1 cellular context compared by ENCODE assay signal in the genomic region with DNA sequence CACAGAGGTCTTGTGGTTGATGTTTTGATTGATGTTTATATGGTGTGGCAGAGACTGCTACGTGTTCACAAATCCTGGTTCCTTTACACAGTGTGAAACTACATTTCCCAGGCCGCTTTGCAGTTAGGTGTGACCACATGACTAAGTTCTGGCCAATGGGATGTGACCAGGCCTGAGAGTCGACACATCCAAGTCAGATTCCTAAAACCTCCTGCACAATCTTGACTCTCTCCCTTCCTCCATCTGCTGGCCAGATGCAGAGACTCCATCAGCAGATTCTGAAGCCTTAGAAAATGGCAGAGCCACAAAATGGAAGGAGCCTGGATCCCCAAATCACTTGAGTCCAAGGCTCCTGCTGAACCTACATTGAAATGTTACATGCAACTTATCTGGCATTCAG.
TF ChIP-seq lines count a peak whose summit lies in the region.

No MANE protein-coding gene starts in this region.

TF ChIP-seq in K562, 482 proteins besides CTCF, POLR2A, EP300 and RAD21 (continues in another document):
- TF ChIP-seq, protein P1, sequence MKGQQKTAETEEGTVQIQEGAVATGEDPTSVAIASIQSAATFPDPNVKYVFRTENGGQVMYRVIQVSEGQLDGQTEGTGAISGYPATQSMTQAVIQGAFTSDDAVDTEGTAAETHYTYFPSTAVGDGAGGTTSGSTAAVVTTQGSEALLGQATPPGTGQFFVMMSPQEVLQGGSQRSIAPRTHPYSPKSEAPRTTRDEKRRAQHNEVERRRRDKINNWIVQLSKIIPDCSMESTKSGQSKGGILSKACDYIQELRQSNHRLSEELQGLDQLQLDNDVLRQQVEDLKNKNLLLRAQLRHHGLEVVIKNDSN (CRISPR knock-in tag; IDR thresholded peaks at IDR 0.05) = peak; percentile 93
- TF ChIP-seq LCOR (CRISPR knock-in tag; IDR thresholded peaks at IDR 0.05) (peak; percentile 26; the same call in 1 of the 2 replicates), PURB (CRISPR knock-in tag; IDR thresholded peaks at IDR 0.05; ENCODE audit: low read depth) (no peak), NR4A1 (CRISPR knock-in tag; IDR thresholded peaks at IDR 0.05) (no peak), NR4A1 (tag; IDR thresholded peaks at IDR 0.05) (no peak), POLR2AphosphoS5 (IDR thresholded peaks at IDR 0.05; ENCODE audit: control insufficient read depth, insufficient read depth, low read depth, low read length) (no peak), NEUROD1 (IDR thresholded peaks at IDR 0.05; ENCODE audit: borderline replicate concordance, low read depth, low read length, partially characterized antibody) (no peak), STAT5A (IDR thresholded peaks at IDR 0.05; ENCODE audit: borderline replicate concordance, low read length) (no peak), ADNP (tag; IDR thresholded peaks at IDR 0.05) (no peak), SMC3 (conservative IDR thresholded peaks at IDR 0.05; ENCODE audit: insufficient read depth, low read depth, low read length) (0 out of 2 replicates have a peak, but pooled peaks have one; percentile 8), ZBTB1 (CRISPR knock-in tag; IDR thresholded peaks at IDR 0.05; ENCODE audit: borderline replicate concordance, low read depth) (no peak), MBD2 (IDR thresholded peaks at IDR 0.05; ENCODE audit: borderline replicate concordance, low read depth) (peak; percentile 51; the same call in 1 of the 2 replicates), KAT8 (IDR thresholded peaks at IDR 0.05; ENCODE audit: low read depth) (peak; percentile 91), CBFA2T2 (conservative IDR thresholded peaks at IDR 0.05) (0 out of 2 replicates have a peak, but pooled peaks have one; percentile 7), FOXK1 (CRISPR knock-in tag; IDR thresholded peaks at IDR 0.05; ENCODE audit: borderline replicate concordance) (no peak), MAFF (IDR thresholded peaks at IDR 0.05; ENCODE audit: low read length) (no peak), WHSC1 (IDR thresholded peaks at IDR 0.05; ENCODE audit: low read length) (no peak), FOS (IDR thresholded peaks at IDR 0.05; ENCODE audit: extremely low read depth, insufficient read length) (peak; percentile 63), ZBTB8A (IDR thresholded peaks at IDR 0.05; ENCODE audit: partially characterized antibody) (no peak), ERF (CRISPR knock-in tag; IDR thresholded peaks at IDR 0.05) (no peak), DMBX1 (CRISPR knock-in tag; IDR thresholded peaks at IDR 0.05; ENCODE audit: borderline replicate concordance) (no peak), NFYB (IDR thresholded peaks at IDR 0.05; ENCODE audit: extremely low read depth, insufficient read length) (peak; percentile 76), TBL1XR1 (IDR thresholded peaks at IDR 0.05; ENCODE audit: low read length in 2 of 2) (no peak), CBFA2T3 (IDR thresholded peaks at IDR 0.05) (no peak), FOXK2 (conservative IDR thresholded peaks at IDR 0.05 in 1 of 2, IDR thresholded peaks at IDR 0.05 in 1 of 2; ENCODE audit: low read depth in 2 of 2) (no peak), TEAD4 (IDR thresholded peaks at IDR 0.05; ENCODE audit: low read length) (peak; percentile 72; the same call in 1 of the 2 replicates), TEAD4 (CRISPR knock-in tag; IDR thresholded peaks at IDR 0.05; ENCODE audit: borderline replicate concordance) (no peak), HMG20B (CRISPR knock-in tag; IDR thresholded peaks at IDR 0.05) (no peak), COPS2 (conservative IDR thresholded peaks at IDR 0.05) (no peak), POLR3G (IDR thresholded peaks at IDR 0.05; ENCODE audit: extremely low read depth, insufficient read length, insufficient replicate concordance) (no peak), POLR3A (IDR thresholded peaks at IDR 0.05; ENCODE audit: borderline replicate concordance, extremely low read depth, insufficient read depth, insufficient read length) (no peak), SIX5 (IDR thresholded peaks at IDR 0.05; ENCODE audit: borderline replicate concordance in 1 of 2, insufficient read depth in 1 of 2, low read depth in 1 of 2, low read length in 2 of 2) (peak; percentile 77 to 78; a peak in 3 of 4 replicates), LARP7 (IDR thresholded peaks at IDR 0.05) (no peak), CHD2 (IDR thresholded peaks at IDR 0.05; ENCODE audit: low read depth, low read length) (no peak), ZKSCAN8 (CRISPR knock-in tag; IDR thresholded peaks at IDR 0.05) (no peak), ZNF165 (CRISPR knock-in tag; IDR thresholded peaks at IDR 0.05; ENCODE audit: borderline replicate concordance) (no peak), POLR2AphosphoS2 (IDR thresholded peaks at IDR 0.05; ENCODE audit: low read length) (no peak), HDAC8 (tag; IDR thresholded peaks at IDR 0.05) (no peak), ZNF175 (CRISPR knock-in tag; IDR thresholded peaks at IDR 0.05; ENCODE audit: low read depth) (no peak), ZZZ3 (IDR thresholded peaks at IDR 0.05) (no peak), MECOM (CRISPR knock-in tag; IDR thresholded peaks at IDR 0.05) (no peak), HNRNPK (IDR thresholded peaks at IDR 0.05; ENCODE audit: low read depth, low read length, poor library complexity, severe bottlenecking) (no peak)
- TF ChIP-seq, protein P2, sequence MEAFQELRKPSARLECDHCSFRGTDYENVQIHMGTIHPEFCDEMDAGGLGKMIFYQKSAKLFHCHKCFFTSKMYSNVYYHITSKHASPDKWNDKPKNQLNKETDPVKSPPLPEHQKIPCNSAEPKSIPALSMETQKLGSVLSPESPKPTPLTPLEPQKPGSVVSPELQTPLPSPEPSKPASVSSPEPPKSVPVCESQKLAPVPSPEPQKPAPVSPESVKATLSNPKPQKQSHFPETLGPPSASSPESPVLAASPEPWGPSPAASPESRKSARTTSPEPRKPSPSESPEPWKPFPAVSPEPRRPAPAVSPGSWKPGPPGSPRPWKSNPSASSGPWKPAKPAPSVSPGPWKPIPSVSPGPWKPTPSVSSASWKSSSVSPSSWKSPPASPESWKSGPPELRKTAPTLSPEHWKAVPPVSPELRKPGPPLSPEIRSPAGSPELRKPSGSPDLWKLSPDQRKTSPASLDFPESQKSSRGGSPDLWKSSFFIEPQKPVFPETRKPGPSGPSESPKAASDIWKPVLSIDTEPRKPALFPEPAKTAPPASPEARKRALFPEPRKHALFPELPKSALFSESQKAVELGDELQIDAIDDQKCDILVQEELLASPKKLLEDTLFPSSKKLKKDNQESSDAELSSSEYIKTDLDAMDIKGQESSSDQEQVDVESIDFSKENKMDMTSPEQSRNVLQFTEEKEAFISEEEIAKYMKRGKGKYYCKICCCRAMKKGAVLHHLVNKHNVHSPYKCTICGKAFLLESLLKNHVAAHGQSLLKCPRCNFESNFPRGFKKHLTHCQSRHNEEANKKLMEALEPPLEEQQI (IDR thresholded peaks at IDR 0.05) = no peak
- TF ChIP-seq, protein P3, sequence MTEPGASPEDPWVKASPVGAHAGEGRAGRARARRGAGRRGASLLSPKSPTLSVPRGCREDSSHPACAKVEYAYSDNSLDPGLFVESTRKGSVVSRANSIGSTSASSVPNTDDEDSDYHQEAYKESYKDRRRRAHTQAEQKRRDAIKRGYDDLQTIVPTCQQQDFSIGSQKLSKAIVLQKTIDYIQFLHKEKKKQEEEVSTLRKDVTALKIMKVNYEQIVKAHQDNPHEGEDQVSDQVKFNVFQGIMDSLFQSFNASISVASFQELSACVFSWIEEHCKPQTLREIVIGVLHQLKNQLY (CRISPR knock-in tag; conservative IDR thresholded peaks at IDR 0.05) = no peak
- TF ChIP-seq, protein P4, sequence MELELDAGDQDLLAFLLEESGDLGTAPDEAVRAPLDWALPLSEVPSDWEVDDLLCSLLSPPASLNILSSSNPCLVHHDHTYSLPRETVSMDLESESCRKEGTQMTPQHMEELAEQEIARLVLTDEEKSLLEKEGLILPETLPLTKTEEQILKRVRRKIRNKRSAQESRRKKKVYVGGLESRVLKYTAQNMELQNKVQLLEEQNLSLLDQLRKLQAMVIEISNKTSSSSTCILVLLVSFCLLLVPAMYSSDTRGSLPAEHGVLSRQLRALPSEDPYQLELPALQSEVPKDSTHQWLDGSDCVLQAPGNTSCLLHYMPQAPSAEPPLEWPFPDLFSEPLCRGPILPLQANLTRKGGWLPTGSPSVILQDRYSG (tag; conservative IDR thresholded peaks at IDR 0.05; ENCODE audit: low read depth) = no peak
- TF ChIP-seq, protein P5, sequence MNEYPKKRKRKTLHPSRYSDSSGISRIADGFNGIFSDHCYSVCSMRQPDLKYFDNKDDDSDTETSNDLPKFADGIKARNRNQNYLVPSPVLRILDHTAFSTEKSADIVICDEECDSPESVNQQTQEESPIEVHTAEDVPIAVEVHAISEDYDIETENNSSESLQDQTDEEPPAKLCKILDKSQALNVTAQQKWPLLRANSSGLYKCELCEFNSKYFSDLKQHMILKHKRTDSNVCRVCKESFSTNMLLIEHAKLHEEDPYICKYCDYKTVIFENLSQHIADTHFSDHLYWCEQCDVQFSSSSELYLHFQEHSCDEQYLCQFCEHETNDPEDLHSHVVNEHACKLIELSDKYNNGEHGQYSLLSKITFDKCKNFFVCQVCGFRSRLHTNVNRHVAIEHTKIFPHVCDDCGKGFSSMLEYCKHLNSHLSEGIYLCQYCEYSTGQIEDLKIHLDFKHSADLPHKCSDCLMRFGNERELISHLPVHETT (CRISPR knock-in tag; conservative IDR thresholded peaks at IDR 0.05 in 1 of 2, IDR thresholded peaks at IDR 0.05 in 1 of 2) = no peak
- TF ChIP-seq, protein P6, sequence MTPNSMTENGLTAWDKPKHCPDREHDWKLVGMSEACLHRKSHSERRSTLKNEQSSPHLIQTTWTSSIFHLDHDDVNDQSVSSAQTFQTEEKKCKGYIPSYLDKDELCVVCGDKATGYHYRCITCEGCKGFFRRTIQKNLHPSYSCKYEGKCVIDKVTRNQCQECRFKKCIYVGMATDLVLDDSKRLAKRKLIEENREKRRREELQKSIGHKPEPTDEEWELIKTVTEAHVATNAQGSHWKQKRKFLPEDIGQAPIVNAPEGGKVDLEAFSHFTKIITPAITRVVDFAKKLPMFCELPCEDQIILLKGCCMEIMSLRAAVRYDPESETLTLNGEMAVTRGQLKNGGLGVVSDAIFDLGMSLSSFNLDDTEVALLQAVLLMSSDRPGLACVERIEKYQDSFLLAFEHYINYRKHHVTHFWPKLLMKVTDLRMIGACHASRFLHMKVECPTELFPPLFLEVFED (CRISPR knock-in tag; conservative IDR thresholded peaks at IDR 0.05) = no peak
- TF ChIP-seq, protein P7, sequence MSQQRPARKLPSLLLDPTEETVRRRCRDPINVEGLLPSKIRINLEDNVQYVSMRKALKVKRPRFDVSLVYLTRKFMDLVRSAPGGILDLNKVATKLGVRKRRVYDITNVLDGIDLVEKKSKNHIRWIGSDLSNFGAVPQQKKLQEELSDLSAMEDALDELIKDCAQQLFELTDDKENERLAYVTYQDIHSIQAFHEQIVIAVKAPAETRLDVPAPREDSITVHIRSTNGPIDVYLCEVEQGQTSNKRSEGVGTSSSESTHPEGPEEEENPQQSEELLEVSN (IDR thresholded peaks at IDR 0.05; ENCODE audit: borderline replicate concordance in 1 of 2, extremely low read depth in 1 of 2, insufficient read depth in 1 of 2, insufficient read length in 1 of 2, low read depth in 1 of 2, low read length in 1 of 2, poor library complexity in 1 of 2, severe bottlenecking in 1 of 2) = no peak
- TF ChIP-seq, protein P8, sequence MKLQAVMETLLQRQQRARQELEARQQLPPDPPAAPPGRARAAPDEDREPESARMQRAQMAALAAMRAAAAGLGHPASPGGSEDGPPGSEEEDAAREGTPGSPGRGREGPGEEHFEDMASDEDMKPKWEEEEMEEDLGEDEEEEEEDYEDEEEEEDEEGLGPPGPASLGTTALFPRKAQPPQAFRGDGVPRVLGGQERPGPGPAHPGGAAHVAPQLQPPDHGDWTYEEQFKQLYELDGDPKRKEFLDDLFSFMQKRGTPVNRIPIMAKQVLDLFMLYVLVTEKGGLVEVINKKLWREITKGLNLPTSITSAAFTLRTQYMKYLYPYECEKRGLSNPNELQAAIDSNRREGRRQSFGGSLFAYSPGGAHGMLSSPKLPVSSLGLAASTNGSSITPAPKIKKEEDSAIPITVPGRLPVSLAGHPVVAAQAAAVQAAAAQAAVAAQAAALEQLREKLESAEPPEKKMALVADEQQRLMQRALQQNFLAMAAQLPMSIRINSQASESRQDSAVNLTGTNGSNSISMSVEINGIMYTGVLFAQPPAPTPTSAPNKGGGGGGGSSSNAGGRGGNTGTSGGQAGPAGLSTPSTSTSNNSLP (IDR thresholded peaks at IDR 0.05; ENCODE audit: borderline replicate concordance, low read depth, low read length) = no peak
- TF ChIP-seq, protein P9, sequence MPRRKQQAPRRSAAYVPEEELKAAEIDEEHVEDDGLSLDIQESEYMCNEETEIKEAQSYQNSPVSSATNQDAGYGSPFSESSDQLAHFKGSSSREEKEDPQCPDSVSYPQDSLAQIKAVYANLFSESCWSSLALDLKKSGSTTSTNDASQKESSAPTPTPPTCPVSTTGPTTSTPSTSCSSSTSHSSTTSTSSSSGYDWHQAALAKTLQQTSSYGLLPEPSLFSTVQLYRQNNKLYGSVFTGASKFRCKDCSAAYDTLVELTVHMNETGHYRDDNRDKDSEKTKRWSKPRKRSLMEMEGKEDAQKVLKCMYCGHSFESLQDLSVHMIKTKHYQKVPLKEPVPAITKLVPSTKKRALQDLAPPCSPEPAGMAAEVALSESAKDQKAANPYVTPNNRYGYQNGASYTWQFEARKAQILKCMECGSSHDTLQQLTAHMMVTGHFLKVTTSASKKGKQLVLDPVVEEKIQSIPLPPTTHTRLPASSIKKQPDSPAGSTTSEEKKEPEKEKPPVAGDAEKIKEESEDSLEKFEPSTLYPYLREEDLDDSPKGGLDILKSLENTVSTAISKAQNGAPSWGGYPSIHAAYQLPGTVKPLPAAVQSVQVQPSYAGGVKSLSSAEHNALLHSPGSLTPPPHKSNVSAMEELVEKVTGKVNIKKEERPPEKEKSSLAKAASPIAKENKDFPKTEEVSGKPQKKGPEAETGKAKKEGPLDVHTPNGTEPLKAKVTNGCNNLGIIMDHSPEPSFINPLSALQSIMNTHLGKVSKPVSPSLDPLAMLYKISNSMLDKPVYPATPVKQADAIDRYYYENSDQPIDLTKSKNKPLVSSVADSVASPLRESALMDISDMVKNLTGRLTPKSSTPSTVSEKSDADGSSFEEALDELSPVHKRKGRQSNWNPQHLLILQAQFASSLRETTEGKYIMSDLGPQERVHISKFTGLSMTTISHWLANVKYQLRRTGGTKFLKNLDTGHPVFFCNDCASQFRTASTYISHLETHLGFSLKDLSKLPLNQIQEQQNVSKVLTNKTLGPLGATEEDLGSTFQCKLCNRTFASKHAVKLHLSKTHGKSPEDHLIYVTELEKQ (CRISPR knock-in tag; IDR thresholded peaks at IDR 0.05) = no peak
- TF ChIP-seq, protein P10, sequence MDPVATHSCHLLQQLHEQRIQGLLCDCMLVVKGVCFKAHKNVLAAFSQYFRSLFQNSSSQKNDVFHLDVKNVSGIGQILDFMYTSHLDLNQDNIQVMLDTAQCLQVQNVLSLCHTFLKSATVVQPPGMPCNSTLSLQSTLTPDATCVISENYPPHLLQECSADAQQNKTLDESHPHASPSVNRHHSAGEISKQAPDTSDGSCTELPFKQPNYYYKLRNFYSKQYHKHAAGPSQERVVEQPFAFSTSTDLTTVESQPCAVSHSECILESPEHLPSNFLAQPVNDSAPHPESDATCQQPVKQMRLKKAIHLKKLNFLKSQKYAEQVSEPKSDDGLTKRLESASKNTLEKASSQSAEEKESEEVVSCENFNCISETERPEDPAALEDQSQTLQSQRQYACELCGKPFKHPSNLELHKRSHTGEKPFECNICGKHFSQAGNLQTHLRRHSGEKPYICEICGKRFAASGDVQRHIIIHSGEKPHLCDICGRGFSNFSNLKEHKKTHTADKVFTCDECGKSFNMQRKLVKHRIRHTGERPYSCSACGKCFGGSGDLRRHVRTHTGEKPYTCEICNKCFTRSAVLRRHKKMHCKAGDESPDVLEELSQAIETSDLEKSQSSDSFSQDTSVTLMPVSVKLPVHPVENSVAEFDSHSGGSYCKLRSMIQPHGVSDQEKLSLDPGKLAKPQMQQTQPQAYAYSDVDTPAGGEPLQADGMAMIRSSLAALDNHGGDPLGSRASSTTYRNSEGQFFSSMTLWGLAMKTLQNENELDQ (CRISPR knock-in tag; IDR thresholded peaks at IDR 0.05; ENCODE audit: borderline replicate concordance) = no peak
